ENCODE assay signal across 12 cellular contexts in the genomic region with DNA sequence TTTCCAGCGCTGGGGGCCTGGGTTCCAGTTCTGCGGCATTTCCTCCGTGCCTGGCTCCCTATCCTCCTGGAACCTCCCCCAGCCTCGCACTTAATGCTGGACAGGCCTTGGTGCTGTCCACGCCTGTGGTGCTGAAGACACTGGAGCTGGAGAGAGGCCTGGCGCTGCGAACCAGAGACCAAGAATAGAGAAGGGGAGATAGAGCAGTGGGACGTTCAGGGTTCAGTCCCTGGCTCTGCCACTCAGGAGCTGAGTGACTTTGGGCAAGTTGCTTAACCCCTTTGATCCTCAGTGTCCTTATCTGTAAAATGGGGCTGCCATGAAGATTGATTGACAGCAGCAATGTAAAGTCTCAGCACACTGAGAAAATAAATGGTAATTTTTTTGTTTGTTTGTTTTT. TPM values are rescaled to one million over a fixed set of nuclear protein-coding genes. Genes with fewer than 3 reads are reported as not detected.
DNase-seq lines count a peak whose midpoint lies in the region; ATAC-seq, FAIRE-seq and TF ChIP-seq lines count a peak whose summit lies in the region.
"Had no signal": no experiment of that assay in that cellular context is flagged by ENCODE, and none has a peak within 500 bp of the region (broad histone marks: within the 10 kb centered on the region; RNA-seq: fewer than 3 reads in every experiment).

No MANE protein-coding gene starts in this region.

- H3K4me2 ChIP-seq in GM12878 (ENCODE audit: control insufficient read depth, insufficient read depth) = no peak overlapping the region

- H3K9me3 ChIP-seq in GM12878 (replicated peaks; ENCODE audit: control insufficient read depth, insufficient read depth, low read length) (no peaks in the 10 kb centered on the region), liver (ENCODE audit: control insufficient read depth in 4 of 4, low read length in 3 of 4) (no peaks in the 10 kb centered on the region)

- intact Hi-C loops in Calu3 (cut with micrococcal nuclease; ENCODE audit: unreplicated experiment) = no loop called here
- intact Hi-C loops in GM12878 (cut with micrococcal nuclease; ENCODE audit: unreplicated experiment) = no loop called here
- intact Hi-C loops in sciatic nerve (cut with DNase I) = no loop called here

- in situ Hi-C loops in KBM-7 (cut with MboI; ENCODE audit: low pct_unique_long_range_greater_than_20kb, low sequenced_read_pairs) (no loop called here), GM12878 (cut with MboI) (no loop called here)

- no peak for TF ChIP-seq RAD21 in GM12878 (IDR thresholded peaks at IDR 0.05; ENCODE audit: insufficient read depth, low read depth, low read length)
- TF ChIP-seq RAD21 in liver (IDR thresholded peaks at IDR 0.05) = no peak

- CTCF ChIA-PET in Calu3 (lab: Charles Lee) (no interaction called here), GM12878 (lab: Yijun Ruan, JAX) (no interaction called here)

- no peak overlapping the region for H3K4me3 Mint-ChIP-seq in Calu3 (ENCODE audit: low read depth, unreplicated experiment)

- DNase-seq in Calu3 (peak; percentile 33), KBM-7 (peak; percentile 18), GM12878 (ENCODE audit: low read depth, low spot score) (no peak), cerebellar nuclear complex (lab: John Stamatoyannopoulos, UW) (no peak), sciatic nerve (ENCODE audit: low spot score) (no peak)
- DNase-seq: DMS53, NCI-H2171 treated with DMSO at 0.1 percent for 48 hours, T-helper 2 cell had no signal

- H3K27me3 Mint-ChIP-seq in Calu3 (ENCODE audit: unreplicated experiment) = peaks cover 41% of the 10 kb centered on the region

- H2AFZ ChIP-seq in GM12878 (ENCODE audit: control insufficient read depth, low read depth, low read length) = no peak overlapping the region

- no peak for TF ChIP-seq POLR2A in GM12878 (IDR thresholded peaks at IDR 0.05; ENCODE audit: low read depth, low read length)

- H3K27ac ChIP-seq in GM12878 (ENCODE audit: control insufficient read depth, insufficient read depth) = no peak overlapping the region
- H3K27ac ChIP-seq in liver (ENCODE audit: low read depth in 1 of 2, low read length in 2 of 2) = no peak overlapping the region

- H3K36me3 ChIP-seq in GM12878 (ENCODE audit: control insufficient read depth in 2 of 2, insufficient read depth in 2 of 2, low read length in 1 of 2) (no peaks in the 10 kb centered on the region), liver (ENCODE audit: control insufficient read depth in 4 of 4, insufficient read depth in 3 of 4, low read depth in 1 of 4, low read length in 3 of 4) (no peaks in the 10 kb centered on the region)

- H3K27me3 ChIP-seq in GM12878 (replicated peaks in 1 of 2; ENCODE audit: control insufficient read depth in 2 of 2, insufficient read depth in 2 of 2, low read length in 1 of 2) (peaks cover 0 to 4% of the 10 kb centered on the region in 2 experiments; a peak in 3 of 4 replicates), liver (ENCODE audit: control insufficient read depth in 4 of 4, insufficient read depth in 4 of 4, low read length in 3 of 4) (no peaks in the 10 kb centered on the region)

- H4K20me1 ChIP-seq in GM12878 (ENCODE audit: control insufficient read depth, insufficient read depth) = no peaks in the 10 kb centered on the region

- no peak for TF ChIP-seq EP300 in GM12878 (IDR thresholded peaks at IDR 0.05; ENCODE audit: borderline replicate concordance in 1 of 2, control insufficient read depth in 1 of 2, low read depth in 2 of 2, low read length in 2 of 2)

- no peak overlapping the region for H3K27ac Mint-ChIP-seq in Calu3 (ENCODE audit: unreplicated experiment)
- H3K27ac Mint-ChIP-seq: activated naive CD4-positive, alpha-beta T cell treated with anti-CD3 and anti-CD28 coated beads, Interleukin-2, amount 50 U/mL, for 72 hours had no signal

- RAD21 ChIA-PET in GM12878 (lab: Charles Lee; ENCODE audit: unreplicated experiment) = no interaction called here

- ATAC-seq in GM12878 = peak; percentile 37; the same call in 1 of the 3 replicates
- no peak for ATAC-seq in HG03139 (IDR thresholded peaks at IDR 0.05; ENCODE audit: unreplicated experiment)
- no peak for ATAC-seq in sciatic nerve
- ATAC-seq in GM21447 (IDR thresholded peaks at IDR 0.05; ENCODE audit: unreplicated experiment) = no peak
- ATAC-seq: activated naive CD4-positive, alpha-beta T cell treated with anti-CD3 and anti-CD28 coated beads, Interleukin-2, amount 50 U/mL, for 72 hours had no signal

- no peaks in the 10 kb centered on the region for H3K4me1 Mint-ChIP-seq in Calu3 (ENCODE audit: low read depth, unreplicated experiment)

- POLR2A ChIA-PET in GM12878 (lab: Charles Lee) = no interaction called here

- no peaks in the 10 kb centered on the region for H3K4me1 ChIP-seq in GM12878 (ENCODE audit: control insufficient read depth, insufficient read depth, low read length)
- peaks cover 0 to 4% (median 1%) of the 10 kb centered on the region in 4 donors for H3K4me1 ChIP-seq in liver (ENCODE audit: control insufficient read depth in 4 of 4, insufficient read depth in 4 of 4, low read length in 3 of 4)

- H3K36me3 Mint-ChIP-seq in Calu3 (ENCODE audit: insufficient read depth, unreplicated experiment) = no peaks in the 10 kb centered on the region
- H3K36me3 Mint-ChIP-seq: activated naive CD4-positive, alpha-beta T cell treated with anti-CD3 and anti-CD28 coated beads, Interleukin-2, amount 50 U/mL, for 72 hours had no signal

- TF ChIP-seq CTCF in Calu3 (IDR thresholded peaks at IDR 0.05; ENCODE audit: unreplicated experiment) (no peak), GM12878 (IDR thresholded peaks at IDR 0.05 in 2 of 3, conservative IDR thresholded peaks at IDR 0.05 in 1 of 3; ENCODE audit: control insufficient read depth in 2 of 3, extremely low read depth in 1 of 3, insufficient read depth in 1 of 3, low read depth in 3 of 3, low read length in 3 of 3) (no peak), liver (IDR thresholded peaks at IDR 0.05; ENCODE audit: low read depth, low read length, missing input control) (no peak)

- H3K4me3 ChIP-seq in GM12878 (no peak overlapping the region), liver (ENCODE audit: low read depth in 1 of 3, low read length in 3 of 3) (no peak overlapping the region)

- SMC1A ChIA-PET in GM12878 (lab: Charles Lee; ENCODE audit: uncharacterized antibody, unreplicated experiment) = no interaction called here

- H3K79me2 ChIP-seq in GM12878 (ENCODE audit: control insufficient read depth, insufficient read depth, low read length) = no peaks in the 10 kb centered on the region

- H3K9ac ChIP-seq in GM12878 (ENCODE audit: control insufficient read depth, insufficient read depth, low read length) = no peak overlapping the region
- no peak overlapping the region for H3K9ac ChIP-seq in liver (ENCODE audit: low read depth in 1 of 2, low read length in 2 of 2)

- no TSS peak for BruUV-seq in Calu3 (replicated peaks; lab: Mats Ljungman, UMichigan)
- BruUV-seq in GM12878 (replicated peaks; lab: Mats Ljungman, UMichigan) = no TSS peak

- WGBS in GM12878 (ENCODE audit: insufficient coverage, insufficient replicate concordance, low lambda C conversion rate, missing lambda C conversion rate) = 42% methylated on average over 8 of the region's 8 CpGs
- WGBS in liver = 67% methylated on average over 8 of the region's 8 CpGs

- no peak for FAIRE-seq in GM12878 (lab: Jason Lieb, UNC)

- no peaks in the 10 kb centered on the region for H3K9me3 Mint-ChIP-seq in Calu3 (ENCODE audit: low read depth, unreplicated experiment)
- H3K9me3 Mint-ChIP-seq: activated naive CD4-positive, alpha-beta T cell treated with anti-CD3 and anti-CD28 coated beads, Interleukin-2, amount 50 U/mL, for 72 hours had no signal

TF ChIP-seq in liver, 16 proteins besides CTCF, POLR2A, EP300 and RAD21 (continues in another document):
- TF ChIP-seq HNF4A (conservative IDR thresholded peaks at IDR 0.05) = no peak

RNA-seq across cellular contexts. Expression of gene SBK1, which starts 11.9 kb away (rescaled TPM):
- total RNA-seq in Calu3 (2022) (4.4 and 4.9 TPM in 2 replicates), GM12878 (2014; rRNA removed) (under 0.01 and 0.06 TPM in 2 replicates), GM12878 (2014; rRNA removed; fragmentation: Illumina TruSeq; extraction: Trizol) (0.04 and 0.05 TPM in 2 replicates), GM12878 (2021) (0.26 and 0.29 TPM in 2 replicates), liver (under 1 TPM; 0.05 to 0.08 TPM), sciatic nerve (0.62 TPM)
- not detected in 2 replicates for total RNA-seq in GM12878 (2013; cell fraction: nucleolus; rRNA removed)
- polyA plus RNA-seq in GM12878 (2011; ENCODE audit: low read depth) = 0.07 TPM
- polyA plus RNA-seq in GM12878 (2011; rRNA removed) (not detected in 2 replicates), GM12878 (2014; fragmentation: Illumina TruSeq; extraction: Trizol) (0.05 and 0.06 TPM in 2 replicates), GM12878 (2014; fragmentation: Nextera tagmentation; extraction: Ambion mirVana) (not detected), GM12878 (2014; rRNA removed) (0.08 and 0.23 TPM in 2 replicates), GM12878 (2016; fragmentation: Nextera tagmentation; extraction: Ambion mirVana) (under 1 TPM in 1 of 2 experiments, not detected in 1; 0.04 TPM), liver (under 1 TPM in 1 of 2 donors, not detected in 1; 0.07 TPM)
- polyA plus RNA-seq in GM12878 (2011; cell fraction: cytosol; rRNA removed) = 0.01 and 0.02 TPM in 2 replicates
- polyA plus RNA-seq in GM12878 (2011; cell fraction: nucleus; rRNA removed) = 0.03 TPM in 1 of 2 replicates, not detected in the other
- 0.05 and 0.08 TPM in 2 replicates for polyA plus RNA-seq in GM12878 (2012)
- 0.05 TPM in 1 of 2 replicates, not detected in the other for polyA minus RNA-seq in GM12878 (2011; rRNA and poly(A)+ RNA removed)
- not detected in 2 replicates for polyA minus RNA-seq in GM12878 (2011; cell fraction: cytosol; rRNA and poly(A)+ RNA removed)
- not detected in 2 replicates for polyA minus RNA-seq in GM12878 (2011; cell fraction: nucleus; rRNA and poly(A)+ RNA removed)

RNA-seq across cellular contexts. Expression of gene NPIPB6, which starts 59.1 kb away (rescaled TPM):
- total RNA-seq in Calu3 (2022) (2.5 and 2.6 TPM in 2 replicates), GM12878 (2014; rRNA removed) (0.68 and 1.3 TPM in 2 replicates), GM12878 (2014; rRNA removed; fragmentation: Illumina TruSeq; extraction: Trizol) (0.31 TPM in 1 of 2 replicates, not detected in the other), GM12878 (2021) (0.44 and 1.2 TPM in 2 replicates), liver (under 1 TPM; 0.42 to 0.75 TPM), sciatic nerve (8.5 TPM)
- 23.9 and 25.0 TPM in 2 replicates for total RNA-seq in GM12878 (2013; cell fraction: nucleolus; rRNA removed)
- 0.17 TPM for polyA plus RNA-seq in GM12878 (2011; ENCODE audit: low read depth)
- polyA plus RNA-seq in GM12878 (2011; rRNA removed) (0.45 and 0.76 TPM in 2 replicates), GM12878 (2014; fragmentation: Illumina TruSeq; extraction: Trizol) (1.9 TPM in 1 of 2 replicates, not detected in the other), GM12878 (2014; fragmentation: Nextera tagmentation; extraction: Ambion mirVana) (not detected), GM12878 (2014; rRNA removed) (0.55 TPM in 1 of 2 replicates, not detected in the other), GM12878 (2016; fragmentation: Nextera tagmentation; extraction: Ambion mirVana) (under 1 TPM in 1 of 2 experiments, not detected in 1; 0.24 TPM), liver (not detected)
- 0.22 and 0.40 TPM in 2 replicates for polyA plus RNA-seq in GM12878 (2011; cell fraction: cytosol; rRNA removed)
- 1.2 and 1.9 TPM in 2 replicates for polyA plus RNA-seq in GM12878 (2011; cell fraction: nucleus; rRNA removed)
- polyA plus RNA-seq in GM12878 (2012) = 0.28 and 0.81 TPM in 2 replicates
- polyA minus RNA-seq in GM12878 (2011; rRNA and poly(A)+ RNA removed) = 1.5 TPM in 1 of 2 replicates, not detected in the other
- polyA minus RNA-seq in GM12878 (2011; cell fraction: cytosol; rRNA and poly(A)+ RNA removed) = 0.62 TPM in 1 of 2 replicates, not detected in the other
- 0.86 and 2.5 TPM in 2 replicates for polyA minus RNA-seq in GM12878 (2011; cell fraction: nucleus; rRNA and poly(A)+ RNA removed)

Comparison
In these comparisons a context has a peak if more than half of its experiments do, and no peak if none do; other contexts are left out.
1. DNase-seq: peak in Calu3 (single experiment) and KBM-7 (single experiment); none in GM12878 (single experiment), cerebellar nuclear complex (0 of 2) and sciatic nerve (single experiment).